Comparison of ENCODE assay signal across 11 cellular contexts in the genomic region with DNA sequence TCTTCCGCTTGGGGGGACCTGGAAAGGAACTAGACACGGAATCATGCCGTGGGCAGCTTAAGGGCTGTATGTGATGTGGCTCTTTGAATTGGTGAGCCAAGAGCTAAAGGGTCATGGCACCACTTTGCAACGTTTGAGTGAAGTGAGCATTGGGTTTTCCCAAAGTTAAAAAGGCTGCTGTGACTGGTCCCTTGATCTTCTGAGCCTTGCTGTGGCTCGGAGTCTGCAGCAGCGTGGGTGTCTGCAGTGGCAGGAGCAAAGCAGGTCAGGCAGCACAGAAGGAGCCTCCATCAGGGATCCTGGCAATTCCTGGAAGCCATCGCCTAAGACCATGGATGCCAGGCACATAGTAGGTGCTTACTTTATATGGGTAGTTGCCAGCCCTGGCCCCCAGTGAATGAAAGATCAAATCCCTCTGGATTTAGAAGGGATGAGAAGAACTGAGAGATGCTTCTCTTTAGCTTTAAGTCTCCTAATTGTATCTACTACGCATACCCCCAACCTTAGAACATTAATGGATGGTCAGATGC. TPM values are rescaled to one million over a fixed set of nuclear protein-coding genes. Genes with fewer than 3 reads are reported as not detected.
DNase-seq lines count a peak whose midpoint lies in the region; ATAC-seq and TF ChIP-seq lines count a peak whose summit lies in the region.
"Had no signal": no experiment of that assay in that cellular context is flagged by ENCODE, and none has a peak within 500 bp of the region (broad histone marks: within the 10 kb centered on the region; RNA-seq: fewer than 3 reads in every experiment).

No MANE protein-coding gene starts in this region.

- H3K27me3 Mint-ChIP-seq in GM23338 (ENCODE audit: insufficient read depth, low read depth, poor library complexity) (peaks cover 45% of the 10 kb centered on the region), immature natural killer cell (ENCODE audit: low read depth in 3 of 3) (peaks cover 3 to 4% (median 4%) of the 10 kb centered on the region in 3 donors)
- no peaks in the 10 kb centered on the region for H3K27me3 Mint-ChIP-seq in activated T-cell treated with anti-CD3 and anti-CD28 coated beads, Interleukin-2, amount 50 U/mL, for 24 hours

- H3K79me2 ChIP-seq in ACC112 (ENCODE audit: control insufficient read depth, insufficient read depth, low read length, unreplicated experiment) (peaks cover 43% of the 10 kb centered on the region), GM23338 (replicated peaks; ENCODE audit: insufficient read depth) (no peaks in the 10 kb centered on the region)

- H3K36me3 Mint-ChIP-seq in GM23338 (ENCODE audit: low read depth) (peaks cover 4% of the 10 kb centered on the region), immature natural killer cell (no peaks in the 10 kb centered on the region)
- peaks cover 8% of the 10 kb centered on the region for H3K36me3 Mint-ChIP-seq in activated T-cell treated with anti-CD3 and anti-CD28 coated beads, Interleukin-2, amount 50 U/mL, for 24 hours (ENCODE audit: low read depth)

- H3K4me3 ChIP-seq in ACC112 (ENCODE audit: low read depth, low read length) (peak overlapping the region; percentile 95), GM23338 (no peak overlapping the region)

- no peak for TF ChIP-seq CTCF in GM23338 (conservative IDR thresholded peaks at IDR 0.05; ENCODE audit: low read depth in 2 of 2)

- DNase-seq in GM23338 (ENCODE audit: low spot score) (no peak), immature natural killer cell (no peak), nucleus accumbens (lab: John Stamatoyannopoulos, UW) (no peak), left colon (no peak)
- DNase-seq in activated T-cell treated with anti-CD3 and anti-CD28 coated beads, Interleukin-2, amount 50 U/mL, for 24 hours = no peak
- no peak for DNase-seq in activated effector memory CD4-positive, alpha-beta T cell treated with Interleukin-2 at 50 U/mL for 16 hours
- DNase-seq: central memory CD4-positive, alpha-beta T cell; DMS 273 treated with DMSO at 0.1 percent for 48 hours; NCI-H524 had no signal

- ATAC-seq in GM23338 (no peak), GM19455 (IDR thresholded peaks at IDR 0.05; ENCODE audit: unreplicated experiment) (no peak), left colon (no peak)

- H3K9me3 Mint-ChIP-seq in GM23338 = peaks cover 3% of the 10 kb centered on the region; the same call in 1 of the 3 replicates
- H3K9me3 Mint-ChIP-seq in activated T-cell treated with anti-CD3 and anti-CD28 coated beads, Interleukin-2, amount 50 U/mL, for 24 hours = no peaks in the 10 kb centered on the region
- H3K9me3 Mint-ChIP-seq in immature natural killer cell = no peaks in the 10 kb centered on the region

- H3K27me3 ChIP-seq in ACC112 (ENCODE audit: insufficient read depth, low read length) (no peaks in the 10 kb centered on the region), GM23338 (ENCODE audit: insufficient read depth) (peaks cover 90% of the 10 kb centered on the region)

- no peak overlapping the region for H3K27ac ChIP-seq in ACC112 (ENCODE audit: low read depth, low read length)
- no peak overlapping the region for H3K27ac ChIP-seq in GM23338 (ENCODE audit: low read depth)

- H3K4me1 Mint-ChIP-seq in GM23338 = peaks cover 28% of the 10 kb centered on the region
- peaks cover 47% of the 10 kb centered on the region for H3K4me1 Mint-ChIP-seq in activated T-cell treated with anti-CD3 and anti-CD28 coated beads, Interleukin-2, amount 50 U/mL, for 24 hours (ENCODE audit: low read depth)
- H3K4me1 Mint-ChIP-seq in immature natural killer cell = peaks cover 49 to 64% of the 10 kb centered on the region in 2 donors

- no peaks in the 10 kb centered on the region; the same call in 1 of the 2 replicates for H4K20me1 ChIP-seq in GM23338 (replicated peaks; ENCODE audit: insufficient read depth)

- no peak overlapping the region for H3K27ac Mint-ChIP-seq in GM23338
- H3K27ac Mint-ChIP-seq in activated T-cell treated with anti-CD3 and anti-CD28 coated beads, Interleukin-2, amount 50 U/mL, for 24 hours = peak overlapping the region; percentile 63
- peak overlapping the region in 3 of 6 donors; percentile 21 to 77 (median 50) for H3K27ac Mint-ChIP-seq in immature natural killer cell

- H3K4me1 ChIP-seq in ACC112 (ENCODE audit: control insufficient read depth, insufficient read depth, low read length, unreplicated experiment) (peaks cover 11% of the 10 kb centered on the region), GM23338 (ENCODE audit: insufficient read depth) (peaks cover 18% of the 10 kb centered on the region)

- no peaks in the 10 kb centered on the region for H3K9me2 ChIP-seq in GM23338 (ENCODE audit: insufficient read depth)

- H2AFZ ChIP-seq in ACC112 (ENCODE audit: low read length, unreplicated experiment) = no peak overlapping the region
- H2AFZ ChIP-seq in GM23338 = no peak overlapping the region

- peaks cover 10% of the 10 kb centered on the region for H3F3A ChIP-seq in GM23338 (replicated peaks; ENCODE audit: low read depth)

- intact Hi-C loops in left colon (cut with DNase I, micrococcal nuclease) = no loop called here

- H3K4me3 Mint-ChIP-seq in GM23338 (no peak overlapping the region), immature natural killer cell (peak overlapping the region; percentile 85 to 94 (median 91))
- peak overlapping the region; percentile 89 for H3K4me3 Mint-ChIP-seq in activated T-cell treated with anti-CD3 and anti-CD28 coated beads, Interleukin-2, amount 50 U/mL, for 24 hours

- peak overlapping the region; percentile 95; the same call in 1 of the 2 replicates for H3K4me2 ChIP-seq in GM23338

- H3K36me3 ChIP-seq in ACC112 (ENCODE audit: insufficient read depth, low read length) (no peaks in the 10 kb centered on the region), GM23338 (ENCODE audit: insufficient read depth) (no peaks in the 10 kb centered on the region)

TF ChIP-seq in GM23338, 12 proteins besides CTCF, POLR2A, EP300 and RAD21 (continues in another document):
- TF ChIP-seq CREB1 (CRISPR knock-in tag; IDR thresholded peaks at IDR 0.05; ENCODE audit: low read depth) (no peak), POLR2AphosphoS5 (IDR thresholded peaks at IDR 0.05; ENCODE audit: low read depth) (no peak), EZH2 (IDR thresholded peaks at IDR 0.05; ENCODE audit: low read depth, unreplicated experiment) (no peak), ZNF114 (CRISPR knock-in tag; IDR thresholded peaks at IDR 0.05) (no peak), EZH2phosphoT487 (IDR thresholded peaks at IDR 0.05; ENCODE audit: unreplicated experiment) (no peak), NANOG (IDR thresholded peaks at IDR 0.05; ENCODE audit: borderline replicate concordance) (no peak), STAT1 (IDR thresholded peaks at IDR 0.05; ENCODE audit: unreplicated experiment) (no peak), ZNF331 (CRISPR knock-in tag; IDR thresholded peaks at IDR 0.05; ENCODE audit: low read depth) (no peak)
- TF ChIP-seq, protein P1, sequence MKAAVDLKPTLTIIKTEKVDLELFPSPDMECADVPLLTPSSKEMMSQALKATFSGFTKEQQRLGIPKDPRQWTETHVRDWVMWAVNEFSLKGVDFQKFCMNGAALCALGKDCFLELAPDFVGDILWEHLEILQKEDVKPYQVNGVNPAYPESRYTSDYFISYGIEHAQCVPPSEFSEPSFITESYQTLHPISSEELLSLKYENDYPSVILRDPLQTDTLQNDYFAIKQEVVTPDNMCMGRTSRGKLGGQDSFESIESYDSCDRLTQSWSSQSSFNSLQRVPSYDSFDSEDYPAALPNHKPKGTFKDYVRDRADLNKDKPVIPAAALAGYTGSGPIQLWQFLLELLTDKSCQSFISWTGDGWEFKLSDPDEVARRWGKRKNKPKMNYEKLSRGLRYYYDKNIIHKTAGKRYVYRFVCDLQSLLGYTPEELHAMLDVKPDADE (IDR thresholded peaks at IDR 0.05) = no peak
- TF ChIP-seq, protein P2, sequence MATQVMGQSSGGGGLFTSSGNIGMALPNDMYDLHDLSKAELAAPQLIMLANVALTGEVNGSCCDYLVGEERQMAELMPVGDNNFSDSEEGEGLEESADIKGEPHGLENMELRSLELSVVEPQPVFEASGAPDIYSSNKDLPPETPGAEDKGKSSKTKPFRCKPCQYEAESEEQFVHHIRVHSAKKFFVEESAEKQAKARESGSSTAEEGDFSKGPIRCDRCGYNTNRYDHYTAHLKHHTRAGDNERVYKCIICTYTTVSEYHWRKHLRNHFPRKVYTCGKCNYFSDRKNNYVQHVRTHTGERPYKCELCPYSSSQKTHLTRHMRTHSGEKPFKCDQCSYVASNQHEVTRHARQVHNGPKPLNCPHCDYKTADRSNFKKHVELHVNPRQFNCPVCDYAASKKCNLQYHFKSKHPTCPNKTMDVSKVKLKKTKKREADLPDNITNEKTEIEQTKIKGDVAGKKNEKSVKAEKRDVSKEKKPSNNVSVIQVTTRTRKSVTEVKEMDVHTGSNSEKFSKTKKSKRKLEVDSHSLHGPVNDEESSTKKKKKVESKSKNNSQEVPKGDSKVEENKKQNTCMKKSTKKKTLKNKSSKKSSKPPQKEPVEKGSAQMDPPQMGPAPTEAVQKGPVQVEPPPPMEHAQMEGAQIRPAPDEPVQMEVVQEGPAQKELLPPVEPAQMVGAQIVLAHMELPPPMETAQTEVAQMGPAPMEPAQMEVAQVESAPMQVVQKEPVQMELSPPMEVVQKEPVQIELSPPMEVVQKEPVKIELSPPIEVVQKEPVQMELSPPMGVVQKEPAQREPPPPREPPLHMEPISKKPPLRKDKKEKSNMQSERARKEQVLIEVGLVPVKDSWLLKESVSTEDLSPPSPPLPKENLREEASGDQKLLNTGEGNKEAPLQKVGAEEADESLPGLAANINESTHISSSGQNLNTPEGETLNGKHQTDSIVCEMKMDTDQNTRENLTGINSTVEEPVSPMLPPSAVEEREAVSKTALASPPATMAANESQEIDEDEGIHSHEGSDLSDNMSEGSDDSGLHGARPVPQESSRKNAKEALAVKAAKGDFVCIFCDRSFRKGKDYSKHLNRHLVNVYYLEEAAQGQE (IDR thresholded peaks at IDR 0.05; ENCODE audit: unreplicated experiment) = no peak

RNA-seq across cellular contexts. Expression of a gene that starts 1.8 kb away (rescaled TPM):
- 2.3 and 3.6 TPM in 2 replicates for total RNA-seq in GM23338 (2014; rRNA removed; shearing (Covaris generic))
- 5.8 and 5.9 TPM in 2 replicates for polyA plus RNA-seq in GM23338 (2016; fragmentation: Nextera tagmentation; extraction: Ambion mirVana)
- 10 to 100 TPM; 35.8 to 70.2 (median 37.0) TPM for polyA plus RNA-seq in immature natural killer cell
- 10 to 100 TPM; 17.7 to 21.1 TPM for total RNA-seq in left colon
